11 cellular contexts compared by ENCODE assay signal in genomic region chr2:169775765-169776482, GRCh38. TPM values are rescaled to one million over a fixed set of nuclear protein-coding genes. Genes with fewer than 3 reads are reported as not detected.
A peak's percentile ranks its signal among the peaks of the same experiment; 100 is the strongest.
DNase-seq lines count a peak whose midpoint lies in the region; ATAC-seq, FAIRE-seq and TF ChIP-seq lines count a peak whose summit lies in the region.
"Had no signal": no experiment of that assay in that cellular context is flagged by ENCODE, and none has a peak within 500 bp of the region (broad histone marks: within the 10 kb centered on the region; RNA-seq: fewer than 3 reads in every experiment).

No MANE protein-coding gene starts in this region.

- TF ChIP-seq CTCF in astrocyte (IDR thresholded peaks at IDR 0.05; ENCODE audit: insufficient read depth, low read depth, low read length), result no peak

- H3K4me3 Mint-ChIP-seq in astrocyte (ENCODE audit: unreplicated experiment), result no peak overlapping the region
- H3K4me3 Mint-ChIP-seq: activated CD8-positive, alpha-beta T cell treated with anti-CD3 and anti-CD28 coated beads, Interleukin-2, amount 10 ng/mL, durations not matched to agents 7 days and 5 days; CD8-positive, alpha-beta memory T cell; natural killer cell treated with Interleukin-12 subunit alpha and Interleukin-12 subunit beta and Interleukin-15 and Interleukin-18, amount 100 ng/mL, for 72 hours had no signal

- H3K4me3 ChIP-seq in GM23248 (no peak overlapping the region), astrocyte (ENCODE audit: insufficient read depth, low read depth, low read length) (no peak overlapping the region), mesodermal cell (ENCODE audit: extremely low read depth, insufficient read depth, low read length, poor library complexity, severe bottlenecking) (no peak overlapping the region)
- H3K4me3 ChIP-seq: SJSA1, transverse colon had no signal

- ATAC-seq in HG03354 (IDR thresholded peaks at IDR 0.05; ENCODE audit: poor library complexity, severe bottlenecking, unreplicated experiment) (no peak), GM21723 (IDR thresholded peaks at IDR 0.05; ENCODE audit: unreplicated experiment) (no peak)
- ATAC-seq: activated CD8-positive, alpha-beta T cell treated with anti-CD3 and anti-CD28 coated beads, Interleukin-2, amount 10 ng/mL, durations not matched to agents 7 days and 5 days; natural killer cell treated with Interleukin-12 subunit alpha and Interleukin-12 subunit beta and Interleukin-15 and Interleukin-18, amount 100 ng/mL, for 72 hours had no signal

- H2AFZ ChIP-seq in GM23248 (peak overlapping the region; percentile 67), astrocyte (ENCODE audit: low read depth, low read length) (peak overlapping the region; percentile 9)

- H3K4me1 Mint-ChIP-seq in astrocyte (ENCODE audit: low read depth, unreplicated experiment), result peaks cover 11% of the 10 kb centered on the region
- H3K4me1 Mint-ChIP-seq: CD8-positive, alpha-beta memory T cell had no signal

- H3K4me2 ChIP-seq in GM23248 (ENCODE audit: unreplicated experiment) (no peak overlapping the region), astrocyte (ENCODE audit: low read length) (peak overlapping the region; percentile 57)

- no peaks in the 10 kb centered on the region for H3K36me3 Mint-ChIP-seq in astrocyte (ENCODE audit: low read depth, unreplicated experiment)
- H3K36me3 Mint-ChIP-seq: natural killer cell treated with Interleukin-12 subunit alpha and Interleukin-12 subunit beta and Interleukin-15 and Interleukin-18, amount 100 ng/mL, for 72 hours had no signal

- no peaks in the 10 kb centered on the region for H3F3A ChIP-seq in GM23248 (ENCODE audit: insufficient read depth)

- H3K9me3 Mint-ChIP-seq in astrocyte (ENCODE audit: unreplicated experiment), result no peaks in the 10 kb centered on the region
- H3K9me3 Mint-ChIP-seq: CD8-positive, alpha-beta memory T cell; natural killer cell treated with Interleukin-12 subunit alpha and Interleukin-12 subunit beta and Interleukin-15 and Interleukin-18, amount 100 ng/mL, for 72 hours had no signal

- no peaks in the 10 kb centered on the region for H3K9me2 ChIP-seq in GM23248 (ENCODE audit: insufficient read depth)

- no peaks in the 10 kb centered on the region for H3K36me3 ChIP-seq in GM23248 (ENCODE audit: low read depth)
- no peaks in the 10 kb centered on the region for H3K36me3 ChIP-seq in astrocyte (ENCODE audit: insufficient read depth, low read length)
- H3K36me3 ChIP-seq in mesodermal cell (ENCODE audit: control insufficient read depth, insufficient read depth, low read length), result no peaks in the 10 kb centered on the region
- H3K36me3 ChIP-seq: SJSA1, transverse colon had no signal

- FAIRE-seq in astrocyte (lab: Jason Lieb, UNC), result no peak

- in situ Hi-C loops in GM23248 (cut with MboI), result no loop called here

- no peak overlapping the region for H3K27ac ChIP-seq in GM23248
- peak overlapping the region; percentile 20 for H3K27ac ChIP-seq in astrocyte (ENCODE audit: low read depth, low read length)
- H3K27ac ChIP-seq in mesodermal cell (ENCODE audit: low read depth, low read length, severe bottlenecking), result peak overlapping the region; percentile 66
- H3K27ac ChIP-seq: SJSA1 had no signal

- H3K79me2 ChIP-seq in GM23248 (ENCODE audit: insufficient read depth) (no peaks in the 10 kb centered on the region), astrocyte (ENCODE audit: insufficient read depth, low read length) (no peaks in the 10 kb centered on the region)

- no peaks in the 10 kb centered on the region for H3K27me3 Mint-ChIP-seq in astrocyte (ENCODE audit: low read depth, unreplicated experiment)
- H3K27me3 Mint-ChIP-seq: natural killer cell treated with Interleukin-12 subunit alpha and Interleukin-12 subunit beta and Interleukin-15 and Interleukin-18, amount 100 ng/mL, for 72 hours had no signal

- H4K20me1 ChIP-seq in GM23248 (ENCODE audit: insufficient read depth), result no peaks in the 10 kb centered on the region
- H4K20me1 ChIP-seq in astrocyte (ENCODE audit: insufficient read depth, low read length), result no peaks in the 10 kb centered on the region

- no peak overlapping the region; the same call in 1 of the 2 replicates for H3K9ac ChIP-seq in GM23248
- no peak overlapping the region for H3K9ac ChIP-seq in astrocyte (ENCODE audit: low read length)

- 11 to 16% methylated on average over 3 of the region's 3 CpGs for WGBS in GM23248 (ENCODE audit: low coverage in 1 of 2, low lambda C conversion rate in 2 of 2, missing lambda C conversion rate in 2 of 2), 2 experiments
- WGBS in mesodermal cell (ENCODE audit: insufficient coverage in 2 of 2), 2 experiments, result 83% methylated on average over 1 of the region's 3 CpGs; no CpG with 5 or more reads in 1 of the 2 experiments

- DNase-seq in GM23248 (peak; percentile 25), astrocyte (ENCODE audit: low read depth) (peak; percentile 26)
- DNase-seq in stimulated activated CD4-positive, alpha-beta T cell treated with anti-CD3 and anti-CD28 coated beads, Interleukin-4, amount 100 ng/mL, for 24 hours, result no peak
- DNase-seq: activated CD8-positive, alpha-beta T cell treated with anti-CD3 and anti-CD28 coated beads, Interleukin-2, amount 10 ng/mL, durations not matched to agents 7 days and 5 days; CD8-positive, alpha-beta memory T cell; transverse colon had no signal

- no peaks in the 10 kb centered on the region for H3K27me3 ChIP-seq in GM23248 (replicated peaks; ENCODE audit: insufficient read depth)
- no peaks in the 10 kb centered on the region for H3K27me3 ChIP-seq in astrocyte (ENCODE audit: insufficient read depth, low read length)
- H3K27me3 ChIP-seq: SJSA1, transverse colon had no signal

- peak overlapping the region; percentile 54 for H3K27ac Mint-ChIP-seq in astrocyte (ENCODE audit: unreplicated experiment)
- H3K27ac Mint-ChIP-seq: activated CD8-positive, alpha-beta T cell treated with anti-CD3 and anti-CD28 coated beads, Interleukin-2, amount 10 ng/mL, durations not matched to agents 7 days and 5 days; natural killer cell treated with Interleukin-12 subunit alpha and Interleukin-12 subunit beta and Interleukin-15 and Interleukin-18, amount 100 ng/mL, for 72 hours had no signal

- H3K9me3 ChIP-seq in GM23248 (ENCODE audit: low read depth) (no peaks in the 10 kb centered on the region), astrocyte (ENCODE audit: insufficient read depth, low read depth, low read length) (no peaks in the 10 kb centered on the region), mesodermal cell (ENCODE audit: control insufficient read depth, low read length) (no peaks in the 10 kb centered on the region)
- H3K9me3 ChIP-seq: SJSA1, transverse colon had no signal

- H3K4me1 ChIP-seq in GM23248 (ENCODE audit: insufficient read depth) (peaks cover 5% of the 10 kb centered on the region; the same call in 1 of the 2 replicates), astrocyte (ENCODE audit: insufficient read depth, low read length) (peaks cover 16% of the 10 kb centered on the region), mesodermal cell (ENCODE audit: control insufficient read depth, insufficient read depth, low read length, poor library complexity, severe bottlenecking) (peaks cover 12% of the 10 kb centered on the region)
- H3K4me1 ChIP-seq: transverse colon had no signal

RNA-seq across cellular contexts. Expression of gene SSB, which starts 22.7 kb away (rescaled TPM):
- 80.4 and 97.6 TPM in 2 replicates for total RNA-seq in GM23248 (2014; rRNA removed; shearing (Covaris generic))
- polyA plus RNA-seq in GM23248 (2016; fragmentation: Nextera tagmentation; extraction: Ambion mirVana), result 200 and 204 TPM in 2 replicates
- total RNA-seq in astrocyte, result 151 and 176 TPM in 2 replicates
- 130 TPM for polyA plus RNA-seq in mesodermal cell (2013, experiment 1 of 2)
- polyA plus RNA-seq in mesodermal cell (2013, experiment 2 of 2), result 196 TPM

RNA-seq across cellular contexts. Expression of gene KLHL23, which starts 42.3 kb away (rescaled TPM):
- total RNA-seq in GM23248 (2014; rRNA removed; shearing (Covaris generic)), result 0.38 and 1.7 TPM in 2 replicates
- polyA plus RNA-seq in GM23248 (2016; fragmentation: Nextera tagmentation; extraction: Ambion mirVana), result 0.26 and 0.62 TPM in 2 replicates
- total RNA-seq in astrocyte, result 3.3 and 5.9 TPM in 2 replicates
- 19.4 TPM for polyA plus RNA-seq in mesodermal cell (2013, experiment 1 of 2)
- 16.5 TPM for polyA plus RNA-seq in mesodermal cell (2013, experiment 2 of 2)

RNA-seq across cellular contexts. Expression of gene METTL5, which starts 48.8 kb away (rescaled TPM):
- 23.6 and 29.2 TPM in 2 replicates for total RNA-seq in GM23248 (2014; rRNA removed; shearing (Covaris generic))
- 78.6 and 83.2 TPM in 2 replicates for polyA plus RNA-seq in GM23248 (2016; fragmentation: Nextera tagmentation; extraction: Ambion mirVana)
- 52.3 and 55.7 TPM in 2 replicates for total RNA-seq in astrocyte
- polyA plus RNA-seq in mesodermal cell (2013, experiment 1 of 2), result 77.9 TPM
- 87.5 TPM for polyA plus RNA-seq in mesodermal cell (2013, experiment 2 of 2)

RNA-seq across cellular contexts. Expression of gene UBR3, which starts 51.3 kb away (rescaled TPM):
- 21.2 and 22.4 TPM in 2 replicates for total RNA-seq in GM23248 (2014; rRNA removed; shearing (Covaris generic))
- 8.9 and 9.2 TPM in 2 replicates for polyA plus RNA-seq in GM23248 (2016; fragmentation: Nextera tagmentation; extraction: Ambion mirVana)
- total RNA-seq in astrocyte, result 18.7 and 23.9 TPM in 2 replicates
- 18.1 TPM for polyA plus RNA-seq in mesodermal cell (2013, experiment 1 of 2)
- 19.3 TPM for polyA plus RNA-seq in mesodermal cell (2013, experiment 2 of 2)
